17 cellular contexts compared by ENCODE assay signal in genomic region chr2:235570256-235570655, GRCh38.
A peak's percentile ranks its signal among the peaks of the same experiment; 100 is the strongest.
DNase-seq lines count a peak whose midpoint lies in the region; ATAC-seq, FAIRE-seq and TF ChIP-seq lines count a peak whose summit lies in the region.
"Had no signal": no experiment of that assay in that cellular context is flagged by ENCODE, and none has a peak within 500 bp of the region (broad histone marks: within the 10 kb centered on the region; RNA-seq: fewer than 3 reads in every experiment).

No MANE protein-coding gene starts in this region.

- intact Hi-C loops in kidney (cut with DNase I), result no loop called here

- H3K36me3 ChIP-seq in adipocyte (ENCODE audit: control insufficient read depth, insufficient read depth, low read length, severe bottlenecking), result peaks cover 4% of the 10 kb centered on the region
- no peaks in the 10 kb centered on the region for H3K36me3 ChIP-seq in kidney (ENCODE audit: control insufficient read depth in 1 of 2, insufficient read depth in 2 of 2, low read length in 2 of 2)
- H3K36me3 ChIP-seq in tibial nerve, result peaks cover 0 to 11% (median 0%) of the 10 kb centered on the region in 3 donors

- H3K79me2 ChIP-seq in H9 (ENCODE audit: insufficient read depth, low read length), result peaks cover 2% of the 10 kb centered on the region; the same call in 1 of the 2 replicates

- ATAC-seq in activated T-cell treated with anti-CD3 and anti-CD28 coated beads, Interleukin-2, amount 50 U/mL, for 72 hours (replicated peaks in 1 of 2), result no peak
- ATAC-seq: natural killer cell; sciatic nerve; stimulated activated naive CD8-positive, alpha-beta T cell treated with anti-CD3 and anti-CD28 coated beads, Interleukin-15, Interleukin-2, amounts not matched to agents 100 U/mL and 50 U/mL, for 24 hours had no signal

- H2AK5ac ChIP-seq in H9 (ENCODE audit: insufficient read length, low read length), result no peak overlapping the region

- DNase-seq in H9 (no peak), adipocyte (ENCODE audit: low read depth) (peak; percentile 66), kidney (no peak), tibial nerve (ENCODE audit: low spot score in 2 of 2) (no peak), glutamatergic neuron (no peak), chondrocyte (ENCODE audit: low spot score) (no peak), NCI-H1436 (lab: John Stamatoyannopoulos, UW) (no peak)
- no peak for DNase-seq in activated T-cell treated with anti-CD3 and anti-CD28 coated beads, Interleukin-2, amount 50 U/mL, for 72 hours
- DNase-seq: activated CD8-positive, alpha-beta memory T cell treated with anti-CD3 and anti-CD28 coated beads for 24 hours; activated naive CD4-positive, alpha-beta T cell; CD4-positive, alpha-beta memory T cell; natural killer cell; stimulated activated naive CD8-positive, alpha-beta T cell treated with anti-CD3 and anti-CD28 coated beads, Interleukin-15, Interleukin-2, amounts not matched to agents 100 U/mL and 50 U/mL, for 24 hours had no signal

- TF ChIP-seq POLR2A in tibial nerve (IDR thresholded peaks at IDR 0.05), result no peak

- H3K4me3 Mint-ChIP-seq in H9 (no peak overlapping the region), glutamatergic neuron (ENCODE audit: unreplicated experiment) (no peak overlapping the region), chondrocyte (ENCODE audit: unreplicated experiment) (no peak overlapping the region)
- no peak overlapping the region for H3K4me3 Mint-ChIP-seq in activated T-cell treated with anti-CD3 and anti-CD28 coated beads, Interleukin-2, amount 50 U/mL, for 72 hours
- H3K4me3 Mint-ChIP-seq: CD4-positive, alpha-beta memory T cell; natural killer cell had no signal

- H3K27me3 ChIP-seq in H9 (ENCODE audit: insufficient read depth, low read length) (no peaks in the 10 kb centered on the region), adipocyte (replicated peaks; ENCODE audit: control insufficient read depth, insufficient read depth, low read length) (no peaks in the 10 kb centered on the region), tibial nerve (no peaks in the 10 kb centered on the region)

- H2AFZ ChIP-seq in H9 (ENCODE audit: low read length), result no peak overlapping the region

- no peak overlapping the region for H3K4me2 ChIP-seq in H9 (ENCODE audit: insufficient read depth, insufficient read length, low read length)

- H3K27ac ChIP-seq in H9 (ENCODE audit: insufficient read length, low read depth, low read length), result no peak overlapping the region
- peak overlapping the region; percentile 18 to 48 for H3K27ac ChIP-seq in kidney (ENCODE audit: low read depth in 2 of 2, low read length in 2 of 2)
- peak overlapping the region in 3 of 4 donors; percentile 25 to 72 (median 61) for H3K27ac ChIP-seq in tibial nerve
- H3K27ac ChIP-seq: HL-60 had no signal

- no peak for TF ChIP-seq EP300 in tibial nerve (IDR thresholded peaks at IDR 0.05)

- H3K4me1 ChIP-seq in H9 (ENCODE audit: insufficient read depth, low read length) (0 out of 2 replicates have a peak, but pooled peaks cover 2% of the 10 kb centered on the region), adipocyte (ENCODE audit: control insufficient read depth, insufficient read depth, low read length) (peaks cover 11% of the 10 kb centered on the region), kidney (ENCODE audit: control insufficient read depth in 1 of 2, insufficient read depth in 1 of 2, low read depth in 1 of 2, low read length in 2 of 2) (peaks cover 24 to 41% of the 10 kb centered on the region in 2 donors), tibial nerve (peaks cover 0 to 37% (median 1%) of the 10 kb centered on the region in 4 donors)

- peaks cover 7 to 8% of the 10 kb centered on the region in 2 experiments for H3K9me3 Mint-ChIP-seq in H9
- peaks cover 7% of the 10 kb centered on the region for H3K9me3 Mint-ChIP-seq in glutamatergic neuron (ENCODE audit: unreplicated experiment)
- H3K9me3 Mint-ChIP-seq in chondrocyte (ENCODE audit: low read depth), result peaks cover 2% of the 10 kb centered on the region
- H3K9me3 Mint-ChIP-seq in activated T-cell treated with anti-CD3 and anti-CD28 coated beads, Interleukin-2, amount 50 U/mL, for 72 hours, result peaks cover 0 to 2% of the 10 kb centered on the region in 2 donors

- H3K27me3 Mint-ChIP-seq in H9 (ENCODE audit: low read depth), result no peaks in the 10 kb centered on the region; the same call in 1 of the 2 replicates
- peaks cover 3% of the 10 kb centered on the region for H3K27me3 Mint-ChIP-seq in glutamatergic neuron (ENCODE audit: unreplicated experiment)
- no peaks in the 10 kb centered on the region for H3K27me3 Mint-ChIP-seq in chondrocyte (ENCODE audit: low read depth)
- peaks cover 26% of the 10 kb centered on the region for H3K27me3 Mint-ChIP-seq in activated T-cell treated with anti-CD3 and anti-CD28 coated beads, Interleukin-2, amount 50 U/mL, for 72 hours (ENCODE audit: low read depth)

- H3K4me1 Mint-ChIP-seq in H9 (peaks cover 38 to 44% of the 10 kb centered on the region in 2 experiments), glutamatergic neuron (ENCODE audit: low read depth, unreplicated experiment) (peaks cover 29% of the 10 kb centered on the region), chondrocyte (ENCODE audit: low read depth) (peaks cover 13% of the 10 kb centered on the region)
- no peaks in the 10 kb centered on the region for H3K4me1 Mint-ChIP-seq in activated T-cell treated with anti-CD3 and anti-CD28 coated beads, Interleukin-2, amount 50 U/mL, for 72 hours (ENCODE audit: low read depth)
- H3K4me1 Mint-ChIP-seq: CD4-positive, alpha-beta memory T cell had no signal

- no peak overlapping the region for H2BK12ac ChIP-seq in H9 (ENCODE audit: insufficient read length, low read depth, low read length)

- H4K5ac ChIP-seq in H9 (ENCODE audit: insufficient read length, low read depth, low read length), result no peak overlapping the region

- no peak overlapping the region for H3K23ac ChIP-seq in H9 (ENCODE audit: insufficient read length, low read depth, low read length)

- H3K79me1 ChIP-seq in H9 (ENCODE audit: insufficient read depth, low read depth, low read length, poor library complexity, severe bottlenecking), result no peaks in the 10 kb centered on the region

- H4K8ac ChIP-seq in H9 (replicated peaks; ENCODE audit: insufficient read length, low read depth, low read length), result no peak overlapping the region

- H2BK5ac ChIP-seq in H9 (ENCODE audit: insufficient read length, low read length), result no peak overlapping the region

- no peak overlapping the region for H4K91ac ChIP-seq in H9 (ENCODE audit: insufficient read length, low read depth, low read length)

- H3K27ac Mint-ChIP-seq in H9 (peak overlapping the region in 2 of 3 experiments; percentile 23 to 71; a peak in 3 of 7 replicates), glutamatergic neuron (ENCODE audit: unreplicated experiment) (no peak overlapping the region), chondrocyte (ENCODE audit: unreplicated experiment) (no peak overlapping the region)
- no peak overlapping the region for H3K27ac Mint-ChIP-seq in activated T-cell treated with anti-CD3 and anti-CD28 coated beads, Interleukin-2, amount 50 U/mL, for 72 hours
- H3K27ac Mint-ChIP-seq: CD4-positive, alpha-beta memory T cell; natural killer cell had no signal

- H3K4ac ChIP-seq in H9 (ENCODE audit: low read depth, low read length), result no peak overlapping the region

- H2BK15ac ChIP-seq in H9 (ENCODE audit: low read depth, low read length), result 0 out of 2 replicates have a peak overlapping the region, but pooled peaks have one; percentile 82

- peaks cover 7% of the 10 kb centered on the region for H3K9me3 ChIP-seq in H9 (ENCODE audit: control insufficient read depth, low read depth, low read length)
- H3K9me3 ChIP-seq in adipocyte (ENCODE audit: control insufficient read depth, low read length), result peaks cover 6% of the 10 kb centered on the region
- peaks cover 0 to 7% of the 10 kb centered on the region in 2 donors for H3K9me3 ChIP-seq in kidney (ENCODE audit: control insufficient read depth in 1 of 2, low read length in 2 of 2)
- H3K9me3 ChIP-seq in tibial nerve, result peaks cover 0 to 10% (median 0%) of the 10 kb centered on the region in 4 donors

- FAIRE-seq in kidney (lab: Jason Lieb, UNC), result no peak
- FAIRE-seq: bronchial epithelial cell, G401.6 had no signal

- no peak overlapping the region for H3K56ac ChIP-seq in H9 (ENCODE audit: insufficient read length, low read depth, low read length)

- no peak overlapping the region for H2BK20ac ChIP-seq in H9 (ENCODE audit: low read depth, low read length, poor library complexity, severe bottlenecking)

- no peak overlapping the region for H3K18ac ChIP-seq in H9 (ENCODE audit: insufficient read length, low read depth, low read length)

- TF ChIP-seq CTCF in H9 (conservative IDR thresholded peaks at IDR 0.05) (no peak), kidney (IDR thresholded peaks at IDR 0.05; ENCODE audit: borderline replicate concordance, extremely low read depth, insufficient read depth) (no peak), tibial nerve (IDR thresholded peaks at IDR 0.05) (no peak), glutamatergic neuron (IDR thresholded peaks at IDR 0.05; ENCODE audit: partially characterized antibody, unreplicated experiment) (no peak), chondrocyte (IDR thresholded peaks at IDR 0.05) (no peak)

- H3K4me3 ChIP-seq in adipocyte (ENCODE audit: low read length) (no peak overlapping the region), kidney (ENCODE audit: low read length in 2 of 2) (no peak overlapping the region), tibial nerve (peak overlapping the region in 2 of 4 donors; percentile 19 to 22)

- H4K20me1 ChIP-seq in H9 (ENCODE audit: control insufficient read depth, insufficient read depth, insufficient read length), result no peaks in the 10 kb centered on the region

- H2BK120ac ChIP-seq in H9 (ENCODE audit: low read depth, low read length, poor library complexity, severe bottlenecking), result no peak overlapping the region

- H3K14ac ChIP-seq in H9 (ENCODE audit: insufficient read depth, low read length), result no peak overlapping the region

- no peak overlapping the region for H3T11ph ChIP-seq in H9 (ENCODE audit: low read length)

- H3K36me3 Mint-ChIP-seq in H9 (ENCODE audit: insufficient read depth in 1 of 3, low read depth in 3 of 3) (peaks cover 10 to 19% (median 10%) of the 10 kb centered on the region in 3 experiments), glutamatergic neuron (ENCODE audit: unreplicated experiment) (no peaks in the 10 kb centered on the region), chondrocyte (ENCODE audit: low read depth) (peaks cover 2% of the 10 kb centered on the region)
- H3K36me3 Mint-ChIP-seq in activated T-cell treated with anti-CD3 and anti-CD28 coated beads, Interleukin-2, amount 50 U/mL, for 72 hours (ENCODE audit: insufficient read depth in 2 of 2), result peaks cover 0 to 2% of the 10 kb centered on the region in 2 donors
- H3K36me3 Mint-ChIP-seq: CD4-positive, alpha-beta memory T cell; natural killer cell had no signal

- no peaks in the 10 kb centered on the region for H3K23me2 ChIP-seq in H9 (ENCODE audit: insufficient read length, low read depth, low read length, poor library complexity, severe bottlenecking)

- no peak overlapping the region for H3K9ac ChIP-seq in H9 (ENCODE audit: extremely low read depth, insufficient read length, low read length)
- no peak overlapping the region for H3K9ac ChIP-seq in adipocyte (ENCODE audit: low read length)
- no peak overlapping the region for H3K9ac ChIP-seq in kidney (ENCODE audit: low read length in 2 of 2)

- WGBS in H9 (ENCODE audit: extremely low coverage, insufficient read length, low lambda C conversion rate), result no CpG with 5 or more reads among the region's 4 CpGs
- WGBS in tibial nerve, 2 donors, result 56 to 68% methylated on average over 4 of the region's 4 CpGs

Comparison
In these comparisons a context has a peak if more than half of its experiments do, and no peak if none do; other contexts are left out.
1. H3K27ac Mint-ChIP-seq: peak in H9 (2 of 3); none in glutamatergic neuron (single experiment), chondrocyte (single experiment) and activated T-cell treated with anti-CD3 and anti-CD28 coated beads, Interleukin-2, amount 50 U/mL, for 72 hours (single experiment).